18 cellular contexts compared by ENCODE assay signal in the genomic region with DNA sequence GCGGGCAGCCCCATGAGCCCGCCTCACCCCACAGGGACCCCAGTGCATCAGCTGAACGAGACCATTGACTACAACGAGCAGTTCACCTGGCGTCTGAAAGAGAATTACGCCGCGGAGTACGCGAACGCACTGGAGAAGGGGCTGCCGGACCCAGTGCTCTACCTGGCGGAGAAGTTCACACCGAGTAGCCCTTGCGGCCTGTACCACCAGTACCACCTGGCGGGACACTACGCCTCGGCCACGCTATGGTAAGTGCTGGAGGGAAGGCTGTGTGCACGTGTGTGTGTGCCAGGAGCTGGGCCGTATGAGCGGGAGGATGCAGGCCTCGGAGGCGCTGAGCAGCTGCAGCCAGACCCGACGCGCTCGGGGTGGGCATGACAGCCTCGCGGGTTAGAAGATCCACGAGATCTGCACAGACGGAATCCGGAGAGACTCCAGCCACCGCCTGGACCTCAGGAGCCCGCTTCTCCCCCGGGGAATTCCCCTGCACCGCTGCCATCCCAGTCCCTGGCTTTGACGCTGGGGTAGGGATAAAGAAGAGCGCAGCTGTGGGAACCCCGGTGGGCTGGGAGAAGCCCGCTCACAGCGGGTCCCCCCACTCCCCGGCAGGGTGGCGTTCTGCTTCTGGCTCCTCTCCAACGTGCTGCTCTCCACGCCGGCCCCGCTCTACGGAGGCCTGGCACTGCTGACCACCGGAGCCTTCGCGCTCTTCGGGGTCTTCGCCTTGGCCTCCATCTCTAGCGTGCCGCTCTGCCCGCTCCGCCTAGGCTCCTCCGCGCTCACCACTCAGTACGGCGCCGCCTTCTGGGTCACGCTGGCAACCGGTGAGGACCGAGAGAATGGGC. TPM values are rescaled to one million over a fixed set of nuclear protein-coding genes. Genes with fewer than 3 reads are reported as not detected.
DNase-seq lines count a peak whose midpoint lies in the region; ATAC-seq and TF ChIP-seq lines count a peak whose summit lies in the region.
"Had no signal": no experiment of that assay in that cellular context is flagged by ENCODE, and none has a peak within 500 bp of the region (broad histone marks: within the 10 kb centered on the region; RNA-seq: fewer than 3 reads in every experiment).

No MANE protein-coding gene starts in this region.

- H3K4me3 Mint-ChIP-seq in glutamatergic neuron (ENCODE audit: unreplicated experiment) = peak overlapping the region; percentile 38
- H3K4me3 Mint-ChIP-seq: activated CD4-positive, alpha-beta T cell treated with anti-CD3 and anti-CD28 coated beads, Interleukin-2, amount 10 ng/mL, durations not matched to agents 7 days and 5 days; T-helper 1 cell treated with Interleukin-12 subunit alpha and Interleukin-12 subunit beta and Interleukin-4 antibody, amounts not matched to agents 30 μg/mL and 1 μg/mL, for 36 hours had no signal

- H3K27ac Mint-ChIP-seq in glutamatergic neuron (ENCODE audit: unreplicated experiment) = no peak overlapping the region
- H3K27ac Mint-ChIP-seq: activated CD4-positive, alpha-beta T cell treated with anti-CD3 and anti-CD28 coated beads, Interleukin-2, amount 10 ng/mL, durations not matched to agents 7 days and 5 days; T-helper 1 cell treated with Interleukin-12 subunit alpha and Interleukin-12 subunit beta and Interleukin-4 antibody, amounts not matched to agents 30 μg/mL and 1 μg/mL, for 36 hours had no signal

- H3K27me3 Mint-ChIP-seq in glutamatergic neuron (ENCODE audit: unreplicated experiment) = peaks cover 50% of the 10 kb centered on the region

- H3K36me3 Mint-ChIP-seq in glutamatergic neuron (ENCODE audit: unreplicated experiment) = no peaks in the 10 kb centered on the region

- DNase-seq in NCI-H146 treated with DMSO at 0.1 percent for 48 hours (lab: John Stamatoyannopoulos, UW; ENCODE audit: unreplicated experiment) = peak; percentile 13
- DNase-seq in glutamatergic neuron = peak; percentile 40
- DNase-seq in posterior vena cava (ENCODE audit: low spot score) = peak; percentile 70
- DNase-seq in HUDEP-2 (lab: John Stamatoyannopoulos, UW; ENCODE audit: unreplicated experiment in 76 of 76) = no peak
- DNase-seq in effector CD8-positive, alpha-beta T cell (lab: John Stamatoyannopoulos, UW) = no peak
- DNase-seq: activated CD4-positive, alpha-beta T cell treated with anti-CD3 and anti-CD28 coated beads, Interleukin-2, amount 10 ng/mL, durations not matched to agents 7 days and 5 days; activated gamma-delta T cell; caudate nucleus; MG63; NCI-H446; PC-9 had no signal

- H3K9me3 ChIP-seq in ES-I3 (ENCODE audit: control insufficient read depth, insufficient read depth, low read length) = no peaks in the 10 kb centered on the region
- H3K9me3 ChIP-seq: MG63, right lobe of liver, suprapubic skin had no signal

- H3K4me1 Mint-ChIP-seq in glutamatergic neuron (ENCODE audit: low read depth, unreplicated experiment) = no peaks in the 10 kb centered on the region

- TF ChIP-seq CTCF in glutamatergic neuron (IDR thresholded peaks at IDR 0.05; ENCODE audit: partially characterized antibody, unreplicated experiment) = no peak

- peaks cover 15% of the 10 kb centered on the region for H3K4me1 ChIP-seq in ES-I3 (ENCODE audit: insufficient read depth, low read length)

- H3K9me3 Mint-ChIP-seq in glutamatergic neuron (ENCODE audit: unreplicated experiment) = peaks cover 10% of the 10 kb centered on the region
- H3K9me3 Mint-ChIP-seq: activated CD4-positive, alpha-beta T cell treated with anti-CD3 and anti-CD28 coated beads, Interleukin-2, amount 10 ng/mL, durations not matched to agents 7 days and 5 days; T-helper 1 cell treated with Interleukin-12 subunit alpha and Interleukin-12 subunit beta and Interleukin-4 antibody, amounts not matched to agents 30 μg/mL and 1 μg/mL, for 36 hours had no signal

- ATAC-seq in HG02885 (IDR thresholded peaks at IDR 0.05; ENCODE audit: poor library complexity, unreplicated experiment) (no peak), GM19328 (IDR thresholded peaks at IDR 0.05; ENCODE audit: unreplicated experiment) (no peak)

- intact Hi-C loops in posterior vena cava (cut with DNase I) = no loop called here

- peak overlapping the region; percentile 2; the same call in 1 of the 2 replicates for H3K9ac ChIP-seq in ES-I3 (ENCODE audit: low read depth, low read length)

- H3K36me3 ChIP-seq in ES-I3 (ENCODE audit: insufficient read depth, low read length) = no peaks in the 10 kb centered on the region
- H3K36me3 ChIP-seq: MG63, right lobe of liver, suprapubic skin had no signal

RNA-seq across cellular contexts. Expression of gene DUOXA2, which starts 2.6 kb away (rescaled TPM):
- total RNA-seq in glutamatergic neuron (ENCODE audit: unreplicated experiment) (not detected), posterior vena cava (not detected)
- total RNA-seq: activated CD4-positive, alpha-beta T cell treated with anti-CD3 and anti-CD28 coated beads, Interleukin-2, amount 10 ng/mL, durations not matched to agents 7 days and 5 days; fibroblast of lung; PC-9; suprapubic skin had no signal

RNA-seq across cellular contexts. Expression of gene DUOX2, which starts 2.7 kb away (rescaled TPM):
- total RNA-seq in glutamatergic neuron (ENCODE audit: unreplicated experiment) (not detected), posterior vena cava (1 to 10 TPM in 1 of 2 donors, under 1 TPM in 1; 0.57 to 2.7 TPM)
- total RNA-seq: fibroblast of lung, PC-9 had no signal

RNA-seq across cellular contexts. Expression of gene DUOXA1, which starts 13.0 kb away (rescaled TPM):
- total RNA-seq in glutamatergic neuron (ENCODE audit: unreplicated experiment) (not detected), posterior vena cava (1 to 10 TPM in 1 of 2 donors, under 1 TPM in 1; 0.81 to 5.3 TPM)
- total RNA-seq: activated CD4-positive, alpha-beta T cell treated with anti-CD3 and anti-CD28 coated beads, Interleukin-2, amount 10 ng/mL, durations not matched to agents 7 days and 5 days; fibroblast of lung; right lobe of liver had no signal

RNA-seq across cellular contexts. Expression of gene DUOX1, which starts 13.1 kb away (rescaled TPM):
- total RNA-seq in glutamatergic neuron (ENCODE audit: unreplicated experiment) (not detected), posterior vena cava (1 to 10 TPM in 1 of 2 donors, under 1 TPM in 1; 0.62 to 4.4 TPM)
- total RNA-seq: activated CD4-positive, alpha-beta T cell treated with anti-CD3 and anti-CD28 coated beads, Interleukin-2, amount 10 ng/mL, durations not matched to agents 7 days and 5 days; fibroblast of lung; PC-9 had no signal

Comparison
In these comparisons a context has a peak if more than half of its experiments do, and no peak if none do; other contexts are left out.
1. DNase-seq: peak in NCI-H146 treated with DMSO at 0.1 percent for 48 hours (single experiment), glutamatergic neuron (single experiment) and posterior vena cava (single experiment); none in HUDEP-2 (0 of 76) and effector CD8-positive, alpha-beta T cell (single experiment).